ENCODE assay signal across 21 cellular contexts in the genomic region with DNA sequence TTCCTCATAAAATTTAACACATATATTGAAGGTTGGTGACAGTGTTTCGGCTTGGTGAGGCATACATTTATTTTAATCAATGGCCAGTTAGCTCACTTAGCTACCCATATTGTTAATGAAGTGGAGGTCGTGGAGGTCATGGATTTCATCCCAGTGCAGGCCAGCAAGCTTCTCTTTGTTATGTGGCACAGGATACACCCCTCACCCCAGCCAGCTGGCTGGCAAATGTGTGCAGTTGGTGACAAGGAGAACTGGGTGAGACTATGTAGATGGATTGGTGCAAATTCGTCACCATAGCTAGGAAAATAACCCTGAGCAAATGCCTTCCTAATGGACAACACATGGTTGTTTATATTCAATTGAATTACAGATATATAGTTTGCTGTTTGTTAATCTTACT. TPM values are rescaled to one million over a fixed set of nuclear protein-coding genes. Genes with fewer than 3 reads are reported as not detected.
"Had no signal": no experiment of that assay in that cellular context is flagged by ENCODE, and none has a peak within 500 bp of the region (broad histone marks: within the 10 kb centered on the region; RNA-seq: fewer than 3 reads in every experiment).

No MANE protein-coding gene starts in this region.

- H3K4me3 Mint-ChIP-seq: memory B cell; natural killer cell; stimulated activated effector memory CD8-positive, alpha-beta T cell treated with anti-CD3 and anti-CD28 coated beads, Interleukin-12 subunit alpha, Interleukin-12 subunit beta, amount 100 ng/mL, for 72 hours had no signal

- H3K27me3 Mint-ChIP-seq: memory B cell had no signal

- H3K4me1 ChIP-seq: foreskin keratinocyte, prostate gland had no signal

- H3K27ac ChIP-seq: foreskin keratinocyte, prostate gland, sigmoid colon, thyroid gland had no signal

- H3K4me3 ChIP-seq: mucosa of descending colon, prostate gland, sigmoid colon, thyroid gland had no signal

- H3K36me3 Mint-ChIP-seq: memory B cell; natural killer cell; stimulated activated effector memory CD8-positive, alpha-beta T cell treated with anti-CD3 and anti-CD28 coated beads, Interleukin-12 subunit alpha, Interleukin-12 subunit beta, amount 100 ng/mL, for 72 hours had no signal

- H3K36me3 ChIP-seq: prostate gland, sigmoid colon, thyroid gland had no signal

- H3K9me3 Mint-ChIP-seq: memory B cell had no signal

- H3K27ac Mint-ChIP-seq: memory B cell; natural killer cell; stimulated activated effector memory CD8-positive, alpha-beta T cell treated with anti-CD3 and anti-CD28 coated beads, Interleukin-12 subunit alpha, Interleukin-12 subunit beta, amount 100 ng/mL, for 72 hours had no signal

- ATAC-seq: foreskin keratinocyte; left lobe of liver; mucosa of descending colon; natural killer cell; stimulated activated effector memory CD8-positive, alpha-beta T cell treated with anti-CD3 and anti-CD28 coated beads, Interleukin-12 subunit alpha, Interleukin-12 subunit beta, amount 100 ng/mL, for 72 hours had no signal

- H3K9me3 ChIP-seq: mucosa of descending colon, prostate gland, sigmoid colon, thyroid gland had no signal

- H3K27me3 ChIP-seq: foreskin keratinocyte, sigmoid colon, thyroid gland had no signal

- DNase-seq: activated CD4-positive, alpha-beta T cell treated with anti-CD3 and anti-CD28 coated beads for 1 hour; activated CD4-positive, alpha-beta T cell treated with anti-CD3 and anti-CD28 coated beads, Interleukin-2, amount 50 U/mL, for 4 hours; activated naive CD4-positive, alpha-beta T cell treated with Interleukin-2 at 50 U/mL for 16 hours; activated T-cell treated with anti-CD3 and anti-CD28 coated beads for 4 hours; anterior cingulate cortex; cerebellar nuclear complex; effector memory CD4-positive, alpha-beta T cell; foreskin keratinocyte; head of caudate nucleus; islet precursor cell; mucosa of descending colon; natural killer cell; occipital lobe; sigmoid colon; stimulated activated CD4-positive, alpha-beta T cell treated with anti-CD3 and anti-CD28 coated beads, Interleukin-1b, Interleukin-23, amount 100 ng/mL, for 48 hours; thyroid gland had no signal

- H3K4me1 Mint-ChIP-seq: memory B cell; natural killer cell; stimulated activated effector memory CD8-positive, alpha-beta T cell treated with anti-CD3 and anti-CD28 coated beads, Interleukin-12 subunit alpha, Interleukin-12 subunit beta, amount 100 ng/mL, for 72 hours had no signal

RNA-seq across cellular contexts. Expression of a gene that starts 50.5 kb away (rescaled TPM):
- total RNA-seq: natural killer cell; T-helper 1 cell treated with Interleukin-12 subunit alpha and Interleukin-12 subunit beta and Interleukin-4 antibody, amounts not matched to agents 30 ng/mL and 1 ng/mL, for 36 hours had no signal
